ENCODE assay signal across 1 cellular context in genomic region chr19:6935069-6935468, GRCh38.
A peak's percentile ranks its signal among the peaks of the same experiment; 100 is the strongest.
TF ChIP-seq lines count a peak whose summit lies in the region.

No MANE protein-coding gene starts in this region.

TF ChIP-seq in HepG2, 621 proteins besides CTCF, POLR2A, EP300 and RAD21 (continued from another document):
- 0 out of 2 replicates have a peak, but pooled peaks have one; percentile 26 for TF ChIP-seq HNF4G (IDR thresholded peaks at IDR 0.05; ENCODE audit: borderline replicate concordance, low read depth, low read length)
- TF ChIP-seq HNF4G (CRISPR knock-in tag; IDR thresholded peaks at IDR 0.05; ENCODE audit: borderline replicate concordance, low read depth): no peak
- no peak for TF ChIP-seq RXRA (CRISPR knock-in tag; IDR thresholded peaks at IDR 0.05)
- TF ChIP-seq, protein P1, sequence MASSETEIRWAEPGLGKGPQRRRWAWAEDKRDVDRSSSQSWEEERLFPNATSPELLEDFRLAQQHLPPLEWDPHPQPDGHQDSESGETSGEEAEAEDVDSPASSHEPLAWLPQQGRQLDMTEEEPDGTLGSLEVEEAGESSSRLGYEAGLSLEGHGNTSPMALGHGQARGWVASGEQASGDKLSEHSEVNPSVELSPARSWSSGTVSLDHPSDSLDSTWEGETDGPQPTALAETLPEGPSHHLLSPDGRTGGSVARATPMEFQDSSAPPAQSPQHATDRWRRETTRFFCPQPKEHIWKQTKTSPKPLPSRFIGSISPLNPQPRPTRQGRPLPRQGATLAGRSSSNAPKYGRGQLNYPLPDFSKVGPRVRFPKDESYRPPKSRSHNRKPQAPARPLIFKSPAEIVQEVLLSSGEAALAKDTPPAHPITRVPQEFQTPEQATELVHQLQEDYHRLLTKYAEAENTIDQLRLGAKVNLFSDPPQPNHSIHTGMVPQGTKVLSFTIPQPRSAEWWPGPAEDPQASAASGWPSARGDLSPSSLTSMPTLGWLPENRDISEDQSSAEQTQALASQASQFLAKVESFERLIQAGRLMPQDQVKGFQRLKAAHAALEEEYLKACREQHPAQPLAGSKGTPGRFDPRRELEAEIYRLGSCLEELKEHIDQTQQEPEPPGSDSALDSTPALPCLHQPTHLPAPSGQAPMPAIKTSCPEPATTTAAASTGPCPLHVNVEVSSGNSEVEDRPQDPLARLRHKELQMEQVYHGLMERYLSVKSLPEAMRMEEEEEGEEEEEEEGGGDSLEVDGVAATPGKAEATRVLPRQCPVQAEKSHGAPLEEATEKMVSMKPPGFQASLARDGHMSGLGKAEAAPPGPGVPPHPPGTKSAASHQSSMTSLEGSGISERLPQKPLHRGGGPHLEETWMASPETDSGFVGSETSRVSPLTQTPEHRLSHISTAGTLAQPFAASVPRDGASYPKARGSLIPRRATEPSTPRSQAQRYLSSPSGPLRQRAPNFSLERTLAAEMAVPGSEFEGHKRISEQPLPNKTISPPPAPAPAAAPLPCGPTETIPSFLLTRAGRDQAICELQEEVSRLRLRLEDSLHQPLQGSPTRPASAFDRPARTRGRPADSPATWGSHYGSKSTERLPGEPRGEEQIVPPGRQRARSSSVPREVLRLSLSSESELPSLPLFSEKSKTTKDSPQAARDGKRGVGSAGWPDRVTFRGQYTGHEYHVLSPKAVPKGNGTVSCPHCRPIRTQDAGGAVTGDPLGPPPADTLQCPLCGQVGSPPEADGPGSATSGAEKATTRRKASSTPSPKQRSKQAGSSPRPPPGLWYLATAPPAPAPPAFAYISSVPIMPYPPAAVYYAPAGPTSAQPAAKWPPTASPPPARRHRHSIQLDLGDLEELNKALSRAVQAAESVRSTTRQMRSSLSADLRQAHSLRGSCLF (CRISPR knock-in tag; IDR thresholded peaks at IDR 0.05; ENCODE audit: borderline replicate concordance): no peak
- TF ChIP-seq ZNF207 (IDR thresholded peaks at IDR 0.05; ENCODE audit: borderline replicate concordance): no peak
- TF ChIP-seq KLF11 (CRISPR knock-in tag; IDR thresholded peaks at IDR 0.05): no peak
- TF ChIP-seq NR2F6 (IDR thresholded peaks at IDR 0.05): no peak
- TF ChIP-seq NR2F6 (CRISPR knock-in tag; IDR thresholded peaks at IDR 0.05): 0 out of 2 replicates have a peak, but pooled peaks have one; percentile 8
- no peak for TF ChIP-seq MTA1 (CRISPR knock-in tag; IDR thresholded peaks at IDR 0.05; ENCODE audit: borderline replicate concordance)
- no peak for TF ChIP-seq ARNT (IDR thresholded peaks at IDR 0.05)
- no peak for TF ChIP-seq ZNF713 (CRISPR knock-in tag; IDR thresholded peaks at IDR 0.05)
- TF ChIP-seq ZNF550 (CRISPR knock-in tag; IDR thresholded peaks at IDR 0.05; ENCODE audit: borderline replicate concordance): no peak
- no peak for TF ChIP-seq ZBTB39 (CRISPR knock-in tag; IDR thresholded peaks at IDR 0.05)
- TF ChIP-seq ZNF296 (CRISPR knock-in tag; conservative IDR thresholded peaks at IDR 0.05): no peak
- no peak for TF ChIP-seq ZNF468 (CRISPR knock-in tag; IDR thresholded peaks at IDR 0.05)
- TF ChIP-seq, protein P2, sequence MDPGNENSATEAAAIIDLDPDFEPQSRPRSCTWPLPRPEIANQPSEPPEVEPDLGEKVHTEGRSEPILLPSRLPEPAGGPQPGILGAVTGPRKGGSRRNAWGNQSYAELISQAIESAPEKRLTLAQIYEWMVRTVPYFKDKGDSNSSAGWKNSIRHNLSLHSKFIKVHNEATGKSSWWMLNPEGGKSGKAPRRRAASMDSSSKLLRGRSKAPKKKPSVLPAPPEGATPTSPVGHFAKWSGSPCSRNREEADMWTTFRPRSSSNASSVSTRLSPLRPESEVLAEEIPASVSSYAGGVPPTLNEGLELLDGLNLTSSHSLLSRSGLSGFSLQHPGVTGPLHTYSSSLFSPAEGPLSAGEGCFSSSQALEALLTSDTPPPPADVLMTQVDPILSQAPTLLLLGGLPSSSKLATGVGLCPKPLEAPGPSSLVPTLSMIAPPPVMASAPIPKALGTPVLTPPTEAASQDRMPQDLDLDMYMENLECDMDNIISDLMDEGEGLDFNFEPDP (CRISPR knock-in tag; conservative IDR thresholded peaks at IDR 0.05): no peak
- no peak for TF ChIP-seq NR2C2 (CRISPR knock-in tag; IDR thresholded peaks at IDR 0.05; ENCODE audit: borderline replicate concordance)
- TF ChIP-seq ZNF460 (CRISPR knock-in tag; IDR thresholded peaks at IDR 0.05; ENCODE audit: borderline replicate concordance): no peak
- no peak for TF ChIP-seq ZNF331 (CRISPR knock-in tag; IDR thresholded peaks at IDR 0.05)
- TF ChIP-seq, protein P3, sequence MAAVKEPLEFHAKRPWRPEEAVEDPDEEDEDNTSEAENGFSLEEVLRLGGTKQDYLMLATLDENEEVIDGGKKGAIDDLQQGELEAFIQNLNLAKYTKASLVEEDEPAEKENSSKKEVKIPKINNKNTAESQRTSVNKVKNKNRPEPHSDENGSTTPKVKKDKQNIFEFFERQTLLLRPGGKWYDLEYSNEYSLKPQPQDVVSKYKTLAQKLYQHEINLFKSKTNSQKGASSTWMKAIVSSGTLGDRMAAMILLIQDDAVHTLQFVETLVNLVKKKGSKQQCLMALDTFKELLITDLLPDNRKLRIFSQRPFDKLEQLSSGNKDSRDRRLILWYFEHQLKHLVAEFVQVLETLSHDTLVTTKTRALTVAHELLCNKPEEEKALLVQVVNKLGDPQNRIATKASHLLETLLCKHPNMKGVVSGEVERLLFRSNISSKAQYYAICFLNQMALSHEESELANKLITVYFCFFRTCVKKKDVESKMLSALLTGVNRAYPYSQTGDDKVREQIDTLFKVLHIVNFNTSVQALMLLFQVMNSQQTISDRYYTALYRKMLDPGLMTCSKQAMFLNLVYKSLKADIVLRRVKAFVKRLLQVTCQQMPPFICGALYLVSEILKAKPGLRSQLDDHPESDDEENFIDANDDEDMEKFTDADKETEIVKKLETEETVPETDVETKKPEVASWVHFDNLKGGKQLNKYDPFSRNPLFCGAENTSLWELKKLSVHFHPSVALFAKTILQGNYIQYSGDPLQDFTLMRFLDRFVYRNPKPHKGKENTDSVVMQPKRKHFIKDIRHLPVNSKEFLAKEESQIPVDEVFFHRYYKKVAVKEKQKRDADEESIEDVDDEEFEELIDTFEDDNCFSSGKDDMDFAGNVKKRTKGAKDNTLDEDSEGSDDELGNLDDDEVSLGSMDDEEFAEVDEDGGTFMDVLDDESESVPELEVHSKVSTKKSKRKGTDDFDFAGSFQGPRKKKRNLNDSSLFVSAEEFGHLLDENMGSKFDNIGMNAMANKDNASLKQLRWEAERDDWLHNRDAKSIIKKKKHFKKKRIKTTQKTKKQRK (IDR thresholded peaks at IDR 0.05; ENCODE audit: low read length): no peak
- no peak for TF ChIP-seq ZNF776 (CRISPR knock-in tag; IDR thresholded peaks at IDR 0.05)
- TF ChIP-seq HNF4A (CRISPR knock-in tag; IDR thresholded peaks at IDR 0.05): peak; percentile 54; the same call in 1 of the 2 replicates
- TF ChIP-seq CAMTA2 (CRISPR knock-in tag; IDR thresholded peaks at IDR 0.05; ENCODE audit: borderline replicate concordance): no peak
- TF ChIP-seq ZNF629 (CRISPR knock-in tag; conservative IDR thresholded peaks at IDR 0.05): peak; percentile 58; the same call in 1 of the 2 replicates
- no peak for TF ChIP-seq PBX3 (CRISPR knock-in tag; IDR thresholded peaks at IDR 0.05; ENCODE audit: borderline replicate concordance)
